ENCODE assay signal across 30 cellular contexts in genomic region chr12:57419495-57419894, GRCh38. TPM values are rescaled to one million over a fixed set of nuclear protein-coding genes. Genes with fewer than 3 reads are reported as not detected.
"Had no signal": no experiment of that assay in that cellular context is flagged by ENCODE, and none has a peak within 500 bp of the region (broad histone marks: within the 10 kb centered on the region; RNA-seq: fewer than 3 reads in every experiment).

No MANE protein-coding gene starts in this region.

- H3K9me3 ChIP-seq: esophagus squamous epithelium, gastroesophageal sphincter, spleen had no signal

- ATAC-seq: gastroesophageal sphincter; left colon; naive thymus-derived CD8-positive, alpha-beta T cell; sciatic nerve; stimulated activated naive B cell treated with anti-CD40 and anti-IgM and Interleukin-4, amounts not matched to agents 10 μg/mL and 1 μg/mL and 100 μg/mL, for 72 hours; stimulated activated naive CD8-positive, alpha-beta T cell treated with anti-CD3 and anti-CD28 coated beads, Interleukin-15, amount 100 ng/mL, for 72 hours had no signal

- H3K27ac Mint-ChIP-seq: stimulated activated naive B cell treated with anti-CD40 and anti-IgM and Interleukin-4, amounts not matched to agents 10 μg/mL and 1 μg/mL and 100 μg/mL, for 72 hours had no signal

- H3K27me3 ChIP-seq: dorsolateral prefrontal cortex, esophagus squamous epithelium, gastroesophageal sphincter, hepatocyte, spleen had no signal

- H3K9me3 Mint-ChIP-seq: naive thymus-derived CD8-positive, alpha-beta T cell; stimulated activated naive B cell treated with anti-CD40 and anti-IgM and Interleukin-4, amounts not matched to agents 10 μg/mL and 1 μg/mL and 100 μg/mL, for 72 hours; stimulated activated naive CD8-positive, alpha-beta T cell treated with anti-CD3 and anti-CD28 coated beads, Interleukin-15, amount 100 ng/mL, for 72 hours had no signal

- H3K27me3 Mint-ChIP-seq: naive thymus-derived CD8-positive, alpha-beta T cell; stimulated activated naive B cell treated with anti-CD40 and anti-IgM and Interleukin-4, amounts not matched to agents 10 μg/mL and 1 μg/mL and 100 μg/mL, for 72 hours; stimulated activated naive CD8-positive, alpha-beta T cell treated with anti-CD3 and anti-CD28 coated beads, Interleukin-15, amount 100 ng/mL, for 72 hours had no signal

- H3K4me3 Mint-ChIP-seq: naive thymus-derived CD8-positive, alpha-beta T cell; stimulated activated naive B cell treated with anti-CD40 and anti-IgM and Interleukin-4, amounts not matched to agents 10 μg/mL and 1 μg/mL and 100 μg/mL, for 72 hours; stimulated activated naive CD8-positive, alpha-beta T cell treated with anti-CD3 and anti-CD28 coated beads, Interleukin-15, amount 100 ng/mL, for 72 hours had no signal

- DNase-seq: cortex of kidney; dorsolateral prefrontal cortex; effector CD8-positive, alpha-beta T cell; esophagus squamous epithelium; foreskin fibroblast; glutamatergic neuron; left colon; mesendoderm; naive thymus-derived CD8-positive, alpha-beta T cell; posterior cingulate gyrus; spleen; stimulated activated CD4-positive, alpha-beta T cell treated with anti-CD3 and anti-CD28 coated beads, Interleukin-15, amount 100 ng/mL, for 24 hours; stimulated activated CD4-positive, alpha-beta T cell treated with anti-CD3 and anti-CD28 coated beads, Interleukin-1b, Interleukin-23, amount 100 ng/mL, for 48 hours; stimulated activated CD4-positive, alpha-beta T cell treated with anti-CD3 and anti-CD28 coated beads, Interleukin-4, amount 100 ng/mL, for 24 hours; stimulated activated naive B cell treated with anti-CD40 and anti-IgM and Interleukin-4, amounts not matched to agents 10 μg/mL and 1 μg/mL and 100 μg/mL, for 72 hours; stimulated activated naive CD8-positive, alpha-beta T cell treated with anti-CD3 and anti-CD28 coated beads, Interleukin-15, amount 100 ng/mL, for 72 hours; trophoblast cell had no signal

- H3K4me3 ChIP-seq: dorsolateral prefrontal cortex, esophagus squamous epithelium, gastroesophageal sphincter, hepatocyte, spleen had no signal

- H3K27ac ChIP-seq: dorsolateral prefrontal cortex, esophagus squamous epithelium, gastroesophageal sphincter, hepatocyte, spleen had no signal

RNA-seq across cellular contexts. Expression of gene INHBC, which starts 15.1 kb away (rescaled TPM):
- total RNA-seq: epithelial cell of proximal tubule, esophagus squamous epithelium, gastroesophageal sphincter, kidney epithelial cell, left colon, lung microvascular endothelial cell, osteocyte, pulmonary artery endothelial cell, sciatic nerve, skeletal muscle tissue, subcutaneous adipose tissue, urinary bladder had no signal
- polyA plus RNA-seq: naive thymus-derived CD8-positive, alpha-beta T cell; neural cell; spleen had no signal

RNA-seq across cellular contexts. Expression of gene INHBE, which starts 35.6 kb away (rescaled TPM):
- total RNA-seq: esophagus squamous epithelium; gastroesophageal sphincter; left colon; lung microvascular endothelial cell; mononuclear cell; naive thymus-derived CD8-positive, alpha-beta T cell; pulmonary artery endothelial cell; sciatic nerve; spleen; subcutaneous adipose tissue; urinary bladder had no signal

RNA-seq across cellular contexts. Expression of gene GLI1, which starts 40.1 kb away (rescaled TPM):
- total RNA-seq: epithelial cell of proximal tubule, lung microvascular endothelial cell had no signal
- polyA plus RNA-seq: naive thymus-derived CD8-positive, alpha-beta T cell had no signal
